ENCODE assay signal across 14 cellular contexts in the genomic region with DNA sequence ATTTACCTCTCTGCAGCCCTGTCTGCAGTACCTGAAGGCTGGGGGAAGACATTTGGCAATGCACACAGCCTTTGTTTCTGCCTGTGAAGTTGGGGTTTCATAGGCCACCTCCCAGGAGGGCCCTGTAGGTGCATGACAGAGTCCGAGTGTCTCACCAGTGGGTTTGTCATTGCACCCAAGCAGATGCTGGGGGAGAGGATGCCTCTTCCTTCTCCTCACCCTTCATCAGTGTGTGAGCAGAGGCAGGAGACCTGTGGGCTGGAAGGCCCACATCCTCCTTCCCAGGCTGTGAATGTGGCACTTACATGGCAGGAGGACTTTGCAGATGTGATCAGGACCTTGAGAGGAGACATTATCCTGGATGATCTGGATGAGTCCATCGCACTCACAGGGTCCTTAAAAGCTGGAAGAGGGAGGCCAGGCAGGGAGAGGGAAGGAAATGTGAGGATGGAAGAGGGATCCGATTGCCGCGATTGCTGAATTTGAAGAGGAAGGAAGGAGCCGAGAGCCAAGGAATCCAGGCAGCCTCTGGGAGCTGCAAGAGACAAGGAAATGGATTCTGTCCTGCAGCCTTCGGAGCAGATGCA. TPM values are rescaled to one million over a fixed set of nuclear protein-coding genes. Genes with fewer than 3 reads are reported as not detected.
DNase-seq lines count a peak whose midpoint lies in the region; ATAC-seq, FAIRE-seq and TF ChIP-seq lines count a peak whose summit lies in the region.
"Had no signal": no experiment of that assay in that cellular context is flagged by ENCODE, and none has a peak within 500 bp of the region (broad histone marks: within the 10 kb centered on the region; RNA-seq: fewer than 3 reads in every experiment).

No MANE protein-coding gene starts in this region.

- peak; percentile 65 for FAIRE-seq in GM12878 (lab: Jason Lieb, UNC)

- H3K4me1 ChIP-seq in A673 (ENCODE audit: insufficient read depth, low read length, poor library complexity, severe bottlenecking): peaks cover 68% of the 10 kb centered on the region
- H3K4me1 ChIP-seq in GM12878 (ENCODE audit: control insufficient read depth, insufficient read depth, low read length): peaks cover 46% of the 10 kb centered on the region

- TF ChIP-seq EP300 in GM12878 (IDR thresholded peaks at IDR 0.05; ENCODE audit: borderline replicate concordance in 1 of 2, control insufficient read depth in 1 of 2, low read depth in 2 of 2, low read length in 2 of 2): no peak

- H4K20me1 ChIP-seq in GM12878 (ENCODE audit: control insufficient read depth, insufficient read depth): no peaks in the 10 kb centered on the region

- H3K4me3 ChIP-seq in A673 (ENCODE audit: low read depth, low read length, poor library complexity, severe bottlenecking) (no peak overlapping the region), GM12878 (no peak overlapping the region)
- H3K4me3 ChIP-seq: esophagus squamous epithelium, prostate gland, vagina had no signal

- RAD21 ChIA-PET in GM12878 (lab: Charles Lee; ENCODE audit: unreplicated experiment): no interaction called here

- H3K27me3 ChIP-seq in A673 (replicated peaks; ENCODE audit: insufficient read depth, low read depth, low read length, poor library complexity) (no peaks in the 10 kb centered on the region), GM12878 (replicated peaks in 1 of 2; ENCODE audit: control insufficient read depth in 2 of 2, insufficient read depth in 2 of 2, low read length in 1 of 2) (no peaks in the 10 kb centered on the region)
- H3K27me3 ChIP-seq: esophagus squamous epithelium, vagina had no signal

- intact Hi-C loops in A673 (cut with micrococcal nuclease; ENCODE audit: unreplicated experiment): no loop called here
- intact Hi-C loops in GM12878 (cut with micrococcal nuclease; ENCODE audit: unreplicated experiment): no loop called here
- intact Hi-C loops in natural killer cell (cut with micrococcal nuclease): no loop called here

- no peak for TF ChIP-seq CTCF in A673 (conservative IDR thresholded peaks at IDR 0.05; ENCODE audit: low read depth, low read length)
- no peak for TF ChIP-seq CTCF in GM12878 (IDR thresholded peaks at IDR 0.05 in 2 of 3, conservative IDR thresholded peaks at IDR 0.05 in 1 of 3; ENCODE audit: control insufficient read depth in 2 of 3, extremely low read depth in 1 of 3, insufficient read depth in 1 of 3, low read depth in 3 of 3, low read length in 3 of 3)
- no peak for TF ChIP-seq CTCF in natural killer cell (IDR thresholded peaks at IDR 0.05)

- no peak for TF ChIP-seq RAD21 in GM12878 (IDR thresholded peaks at IDR 0.05; ENCODE audit: insufficient read depth, low read depth, low read length)

- H3K9me3 Mint-ChIP-seq in natural killer cell: no peaks in the 10 kb centered on the region
- H3K9me3 Mint-ChIP-seq: activated naive CD8-positive, alpha-beta T cell treated with anti-CD3 and anti-CD28 coated beads, Interleukin-2, amount 10 ng/mL, durations not matched to agents 7 days and 5 days had no signal

- in situ Hi-C loops in GM12878 (cut with MboI): no loop called here

- ATAC-seq in GM18868 (IDR thresholded peaks at IDR 0.05; ENCODE audit: unreplicated experiment): peak; percentile 35
- ATAC-seq in GM12878: peak; percentile 55
- no peak for ATAC-seq in natural killer cell
- ATAC-seq in HG02642 (IDR thresholded peaks at IDR 0.05; ENCODE audit: poor library complexity, unreplicated experiment): no peak
- no peak for ATAC-seq in GM21619 (IDR thresholded peaks at IDR 0.05; ENCODE audit: unreplicated experiment)
- ATAC-seq in HG02571 (IDR thresholded peaks at IDR 0.05; ENCODE audit: unreplicated experiment): no peak

- H3K36me3 ChIP-seq in A673 (ENCODE audit: insufficient read depth, low read length, poor library complexity, severe bottlenecking) (no peaks in the 10 kb centered on the region), GM12878 (ENCODE audit: control insufficient read depth in 2 of 2, insufficient read depth in 2 of 2, low read length in 1 of 2) (no peaks in the 10 kb centered on the region)
- H3K36me3 ChIP-seq: esophagus squamous epithelium, prostate gland, vagina had no signal

- peak overlapping the region; percentile 7 for H3K4me3 Mint-ChIP-seq in natural killer cell
- H3K4me3 Mint-ChIP-seq: activated naive CD8-positive, alpha-beta T cell treated with anti-CD3 and anti-CD28 coated beads, Interleukin-2, amount 10 ng/mL, durations not matched to agents 7 days and 5 days had no signal

- CTCF ChIA-PET in A673 (lab: Charles Lee) (no interaction called here), GM12878 (lab: Yijun Ruan, JAX) (interaction anchor here (1.0 kb wide), 1 partner anchor 15 kb away, joined by 3 read pairs; no protein-coding TSS in a partner anchor)

- TF ChIP-seq POLR2A in GM12878 (IDR thresholded peaks at IDR 0.05; ENCODE audit: low read depth, low read length): no peak

- SMC1A ChIA-PET in GM12878 (lab: Charles Lee; ENCODE audit: uncharacterized antibody, unreplicated experiment): no interaction called here

- H3K27ac Mint-ChIP-seq in natural killer cell: peak overlapping the region in 1 of 2 donors; percentile 78
- H3K27ac Mint-ChIP-seq: activated naive CD8-positive, alpha-beta T cell treated with anti-CD3 and anti-CD28 coated beads, Interleukin-2, amount 10 ng/mL, durations not matched to agents 7 days and 5 days had no signal

- H3K27ac ChIP-seq in A673 (ENCODE audit: low read depth, low read length, poor library complexity, severe bottlenecking) (peak overlapping the region; percentile 24), GM12878 (ENCODE audit: control insufficient read depth, insufficient read depth) (peak overlapping the region; percentile 56)
- H3K27ac ChIP-seq: prostate gland, vagina had no signal

- H3K4me1 Mint-ChIP-seq in natural killer cell: peaks cover 76 to 81% of the 10 kb centered on the region in 2 donors

- no peaks in the 10 kb centered on the region for H3K36me3 Mint-ChIP-seq in natural killer cell

- no peaks in the 10 kb centered on the region for H3K27me3 Mint-ChIP-seq in natural killer cell (ENCODE audit: low read depth in 2 of 2)
- H3K27me3 Mint-ChIP-seq: activated naive CD8-positive, alpha-beta T cell treated with anti-CD3 and anti-CD28 coated beads, Interleukin-2, amount 10 ng/mL, durations not matched to agents 7 days and 5 days had no signal

- H2AFZ ChIP-seq in GM12878 (ENCODE audit: control insufficient read depth, low read depth, low read length): no peak overlapping the region; the same call in 1 of the 2 replicates

- H3K9ac ChIP-seq in GM12878 (ENCODE audit: control insufficient read depth, insufficient read depth, low read length): peak overlapping the region; percentile 32; the same call in 1 of the 2 replicates

- no peak for DNase-seq in A673 (ENCODE audit: low spot score)
- no peak for DNase-seq in GM12878 (ENCODE audit: low read depth, low spot score)
- no peak for DNase-seq in natural killer cell
- DNase-seq in ecto neural progenitor cell (ENCODE audit: low spot score): no peak
- DNase-seq: activated naive CD8-positive, alpha-beta T cell treated with anti-CD3 and anti-CD28 coated beads, Interleukin-2, amount 10 ng/mL, durations not matched to agents 7 days and 5 days; esophagus squamous epithelium; NCI-H1417; SIG-M5 had no signal

- H3K4me2 ChIP-seq in GM12878 (ENCODE audit: control insufficient read depth, insufficient read depth): peak overlapping the region; percentile 39; the same call in 1 of the 2 replicates

- peaks cover 7% of the 10 kb centered on the region for H3K79me2 ChIP-seq in GM12878 (ENCODE audit: control insufficient read depth, insufficient read depth, low read length)

- H3K9me3 ChIP-seq in A673 (ENCODE audit: low read depth, low read length, poor library complexity, severe bottlenecking) (no peaks in the 10 kb centered on the region), GM12878 (replicated peaks; ENCODE audit: control insufficient read depth, insufficient read depth, low read length) (no peaks in the 10 kb centered on the region; the same call in 2 of the 3 replicates)
- H3K9me3 ChIP-seq: esophagus squamous epithelium, prostate gland, vagina had no signal

- WGBS in GM12878 (ENCODE audit: insufficient coverage, insufficient replicate concordance, low lambda C conversion rate, missing lambda C conversion rate): 87% methylated on average over 7 of the region's 7 CpGs

- POLR2A ChIA-PET in A673 (lab: Charles Lee; ENCODE audit: low non-redundant PET) (interaction anchor here (0.5 kb wide), 1 partner anchor 18 kb away, joined by 3 read pairs; no protein-coding TSS in a partner anchor), GM12878 (lab: Charles Lee) (no interaction called here)

- no TSS peak for BruUV-seq in A673 (replicated peaks; lab: Mats Ljungman, UMichigan)
- BruUV-seq in GM12878 (replicated peaks; lab: Mats Ljungman, UMichigan): no TSS peak

TF ChIP-seq in GM12878, 131 proteins besides CTCF, POLR2A, EP300 and RAD21:
- TF ChIP-seq MEF2B (IDR thresholded peaks at IDR 0.05; ENCODE audit: partially characterized antibody, poor library complexity, severe bottlenecking) (peak; percentile 52), GATAD2B (conservative IDR thresholded peaks at IDR 0.05; ENCODE audit: low read depth) (no peak), ZSCAN29 (IDR thresholded peaks at IDR 0.05) (no peak), ATF7 (IDR thresholded peaks at IDR 0.05; ENCODE audit: low read depth) (no peak), SREBF2 (IDR thresholded peaks at IDR 0.05; ENCODE audit: low read length) (no peak), NFYA (IDR thresholded peaks at IDR 0.05; ENCODE audit: borderline replicate concordance, low read depth, low read length) (no peak), MTA2 (IDR thresholded peaks at IDR 0.05; ENCODE audit: low read depth) (no peak), TAF1 (IDR thresholded peaks at IDR 0.05; ENCODE audit: borderline replicate concordance, low read depth, low read length) (no peak)

RNA-seq across cellular contexts. Expression of a gene that starts 30.4 kb away (rescaled TPM):
- total RNA-seq in A673 (2021): 34.5 and 37.0 TPM in 2 replicates
- total RNA-seq in GM12878 (2013; cell fraction: nucleolus; rRNA removed): 3.6 and 4.1 TPM in 2 replicates
- total RNA-seq in GM12878 (2014; rRNA removed): 0.60 and 1.4 TPM in 2 replicates
- total RNA-seq in GM12878 (2014; rRNA removed; fragmentation: Illumina TruSeq; extraction: Trizol): 0.41 and 0.54 TPM in 2 replicates
- total RNA-seq in GM12878 (2021): 0.51 and 0.87 TPM in 2 replicates
- polyA plus RNA-seq in GM12878 (2011; ENCODE audit: low read depth): 1.00 TPM
- polyA plus RNA-seq in GM12878 (2011; rRNA removed): 1.3 and 1.8 TPM in 2 replicates
- polyA plus RNA-seq in GM12878 (2011; cell fraction: cytosol; rRNA removed): 2.1 and 2.5 TPM in 2 replicates
- 2.2 and 2.8 TPM in 2 replicates for polyA plus RNA-seq in GM12878 (2011; cell fraction: nucleus; rRNA removed)
- polyA plus RNA-seq in GM12878 (2012): 0.91 and 1.1 TPM in 2 replicates
- 0.66 and 0.95 TPM in 2 replicates for polyA plus RNA-seq in GM12878 (2014; fragmentation: Illumina TruSeq; extraction: Trizol)
- under 1 TPM; 0.11 to 0.60 TPM for polyA plus RNA-seq in GM12878 (2014; fragmentation: Nextera tagmentation; extraction: Ambion mirVana)
- polyA plus RNA-seq in GM12878 (2014; rRNA removed): 0.32 and 0.79 TPM in 2 replicates
- under 1 TPM; 0.43 to 0.53 TPM for polyA plus RNA-seq in GM12878 (2016; fragmentation: Nextera tagmentation; extraction: Ambion mirVana)
- 2.6 and 2.9 TPM in 2 replicates for polyA minus RNA-seq in GM12878 (2011; rRNA and poly(A)+ RNA removed)
- 1.0 and 1.5 TPM in 2 replicates for polyA minus RNA-seq in GM12878 (2011; cell fraction: cytosol; rRNA and poly(A)+ RNA removed)
- polyA minus RNA-seq in GM12878 (2011; cell fraction: nucleus; rRNA and poly(A)+ RNA removed): 1.3 and 3.4 TPM in 2 replicates
- total RNA-seq in natural killer cell: 10 to 100 TPM; 24.4 to 47.0 (median 28.0) TPM

Comparison
In these comparisons a context has a peak if more than half of its experiments do, and no peak if none do; other contexts are left out.
1. ATAC-seq: peak in GM18868 (single experiment) and GM12878 (single experiment); none in natural killer cell (0 of 3), HG02642 (single experiment), GM21619 (single experiment) and HG02571 (single experiment).